12 cellular contexts compared by ENCODE assay signal in genomic region chr1:158016651-158017335, GRCh38. TPM values are rescaled to one million over a fixed set of nuclear protein-coding genes. Genes with fewer than 3 reads are reported as not detected.
A peak's percentile ranks its signal among the peaks of the same experiment; 100 is the strongest.
DNase-seq lines count a peak whose midpoint lies in the region; ATAC-seq, FAIRE-seq and TF ChIP-seq lines count a peak whose summit lies in the region.
"Had no signal": no experiment of that assay in that cellular context is flagged by ENCODE, and none has a peak within 500 bp of the region (broad histone marks: within the 10 kb centered on the region; RNA-seq: fewer than 3 reads in every experiment).

No MANE protein-coding gene starts in this region.

- intact Hi-C loops in left ventricle myocardium inferior (cut with micrococcal nuclease), result no loop called here
- intact Hi-C loops in Right ventricle myocardium superior (cut with DNase I), result no loop called here
- intact Hi-C loops in pancreas (cut with DNase I), result no loop called here

- no peak overlapping the region for H3K56ac ChIP-seq in H1 (replicated peaks; ENCODE audit: insufficient read length, low read depth, low read length)

- peak overlapping the region; percentile 89 for H3K27ac ChIP-seq in left ventricle myocardium inferior (replicated peaks)
- H3K27ac ChIP-seq in H1 (ENCODE audit: low read depth, low read length), result peak overlapping the region; percentile 30; the same call in 1 of the 2 replicates
- peak overlapping the region; percentile 65 for H3K27ac ChIP-seq in neuronal stem cell (replicated peaks; ENCODE audit: low read length)
- H3K27ac ChIP-seq in pancreas, result no peak overlapping the region

- no peak for TF ChIP-seq EP300 in H1 (IDR thresholded peaks at IDR 0.05; ENCODE audit: borderline replicate concordance in 1 of 2, low read depth in 2 of 2, low read length in 2 of 2)

- H3K18ac ChIP-seq in H1 (ENCODE audit: extremely low read depth, low read length), result peak overlapping the region; percentile 4; the same call in 1 of the 2 replicates
- H3K18ac ChIP-seq in neuronal stem cell (ENCODE audit: low read length), result no peak overlapping the region

- CTCF ChIA-PET in H1 (lab: Charles Lee; ENCODE audit: partially characterized antibody), result interaction anchor here (1.2 to 50.0 kb wide), 6 partner anchors 9 to 107 kb away, joined by 3 to 1615 read pairs (median 8); partner anchors contain the start of gene KIRREL1

- H3K79me2 ChIP-seq in H1 (ENCODE audit: control insufficient read depth in 1 of 2, insufficient read depth in 2 of 2, low read length in 2 of 2), result peaks cover 6 to 69% of the 10 kb centered on the region in 2 experiments

- POLR2A ChIA-PET in H1 (lab: Charles Lee; ENCODE audit: partially characterized antibody), result interaction anchor here (0.8 to 1.6 kb wide), 5 partner anchors 10 to 24 kb away, joined by 3 to 6 read pairs (median 4); partner anchors contain the start of gene KIRREL1

- no peak overlapping the region for H4K5ac ChIP-seq in H1 (ENCODE audit: insufficient read length, low read depth, low read length)

- H2BK5ac ChIP-seq in H1 (ENCODE audit: low read depth, low read length) (peak overlapping the region; percentile 91), neuronal stem cell (ENCODE audit: low read length) (no peak overlapping the region)

- no peak for TF ChIP-seq POLR2A in H1 (IDR thresholded peaks at IDR 0.05; ENCODE audit: control extremely low read depth in 1 of 2, low read depth in 2 of 2, low read length in 2 of 2)

- peaks cover 92% of the 10 kb centered on the region for H3K4me1 ChIP-seq in left ventricle myocardium inferior
- H3K4me1 ChIP-seq in H1 (replicated peaks in 1 of 4; ENCODE audit: control insufficient read depth in 3 of 4, insufficient read depth in 4 of 4, low read length in 3 of 4), result peaks cover 14 to 42% (median 28%) of the 10 kb centered on the region in 4 experiments
- peaks cover 48 to 67% of the 10 kb centered on the region in 2 donors for H3K4me1 ChIP-seq in neuronal stem cell (ENCODE audit: control insufficient read depth in 2 of 2, insufficient read depth in 1 of 2, low read depth in 1 of 2, low read length in 2 of 2)
- H3K4me1 ChIP-seq in pancreas, result peaks cover 0 to 9% (median 0%) of the 10 kb centered on the region in 3 donors

- no peak overlapping the region for H3K4me3 ChIP-seq in left ventricle myocardium inferior
- no peak overlapping the region for H3K4me3 ChIP-seq in H1 (ENCODE audit: extremely low read depth in 1 of 4, insufficient read depth in 2 of 4, low read depth in 3 of 4, low read length in 4 of 4)
- H3K4me3 ChIP-seq in neuronal stem cell (ENCODE audit: low read length in 2 of 2), result no peak overlapping the region
- H3K4me3 ChIP-seq in pancreas, result no peak overlapping the region

- H2BK20ac ChIP-seq in H1 (ENCODE audit: low read length), result peak overlapping the region; percentile 82; the same call in 1 of the 2 replicates

- H3K9me3 ChIP-seq in left ventricle myocardium inferior (replicated peaks) (no peaks in the 10 kb centered on the region), H1 (ENCODE audit: insufficient read depth in 2 of 2, low read depth in 1 of 2, low read length in 1 of 2) (no peaks in the 10 kb centered on the region), neuronal stem cell (replicated peaks in 1 of 2; ENCODE audit: control insufficient read depth in 2 of 2, insufficient read depth in 1 of 2, low read depth in 1 of 2, low read length in 2 of 2) (no peaks in the 10 kb centered on the region), pancreas (no peaks in the 10 kb centered on the region)

- H2AK5ac ChIP-seq in H1 (ENCODE audit: low read depth, low read length) (peak overlapping the region; percentile 18; the same call in 1 of the 2 replicates), neuronal stem cell (ENCODE audit: low read depth, low read length) (no peak overlapping the region)

- H3K4ac ChIP-seq in H1 (replicated peaks; ENCODE audit: insufficient read length, low read depth, low read length) (no peak overlapping the region), neuronal stem cell (ENCODE audit: low read length) (no peak overlapping the region)

- no peaks in the 10 kb centered on the region; the same call in none of the 2 replicates for H3K23me2 ChIP-seq in H1 (ENCODE audit: low read depth, low read length)

- H3K79me1 ChIP-seq in H1 (ENCODE audit: low read depth, low read length) (peaks cover 13% of the 10 kb centered on the region; the same call in 1 of the 2 replicates), neuronal stem cell (ENCODE audit: low read depth, low read length) (no peaks in the 10 kb centered on the region)

- 61% methylated on average over 10 of the region's 10 CpGs; no CpG with 5 or more reads in 1 of the 2 experiments for WGBS in H1 (ENCODE audit: extremely low coverage in 1 of 2, insufficient coverage in 1 of 2, insufficient read length in 1 of 2, insufficient replicate concordance in 2 of 2, low coverage in 1 of 2, low lambda C conversion rate in 2 of 2, missing lambda C conversion rate in 1 of 2), 2 experiments
- no CpG with 5 or more reads among the region's 10 CpGs for WGBS in neuronal stem cell (ENCODE audit: extremely low coverage in 2 of 2, insufficient read length in 2 of 2, insufficient replicate concordance in 1 of 2), 2 donors
- WGBS in pancreas, 2 donors, result 63 to 64% methylated on average over 10 of the region's 10 CpGs

- H3K23ac ChIP-seq in H1 (ENCODE audit: insufficient read length) (no peak overlapping the region), neuronal stem cell (ENCODE audit: low read depth, low read length, poor library complexity) (no peak overlapping the region)

- no peaks in the 10 kb centered on the region for H4K20me1 ChIP-seq in H1 (replicated peaks in 1 of 2; ENCODE audit: control insufficient read depth in 1 of 2, insufficient read depth in 2 of 2, low read length in 2 of 2)

- H3K27me3 ChIP-seq in left ventricle myocardium inferior (ENCODE audit: low read depth), result no peaks in the 10 kb centered on the region
- H3K27me3 ChIP-seq in H1 (replicated peaks in 1 of 4; ENCODE audit: control insufficient read depth in 3 of 4, extremely low read depth in 1 of 4, insufficient read depth in 3 of 4, low read length in 3 of 4), result no peaks in the 10 kb centered on the region
- no peaks in the 10 kb centered on the region for H3K27me3 ChIP-seq in neuronal stem cell (ENCODE audit: control insufficient read depth in 3 of 3, insufficient read depth in 3 of 3, low read depth in 1 of 3, low read length in 3 of 3)
- H3K27me3 ChIP-seq in pancreas, result no peaks in the 10 kb centered on the region

- H2BK120ac ChIP-seq in H1 (replicated peaks; ENCODE audit: low read depth, low read length) (no peak overlapping the region), neuronal stem cell (ENCODE audit: low read depth, low read length) (no peak overlapping the region)

- no peak for TF ChIP-seq RAD21 in H1 (IDR thresholded peaks at IDR 0.05 in 1 of 2, conservative IDR thresholded peaks at IDR 0.05 in 1 of 2; ENCODE audit: low read depth in 2 of 2, low read length in 2 of 2)

- no peak for ATAC-seq in Right ventricle myocardium superior (ENCODE audit: poor library complexity)
- ATAC-seq in pancreas, result no peak
- ATAC-seq in GM21723 (IDR thresholded peaks at IDR 0.05; ENCODE audit: unreplicated experiment), result no peak

- H3K4me2 ChIP-seq in H1 (ENCODE audit: insufficient read depth in 1 of 2, low read depth in 2 of 2, low read length in 2 of 2), result peak overlapping the region in 1 of 2 experiments; percentile 56; a peak in 2 of 4 replicates
- no peak overlapping the region for H3K4me2 ChIP-seq in neuronal stem cell (ENCODE audit: insufficient read depth, low read length, poor library complexity, severe bottlenecking)

- H2AFZ ChIP-seq in H1 (ENCODE audit: low read length) (no peak overlapping the region), neuronal stem cell (ENCODE audit: low read length) (no peak overlapping the region)

- H3K36me3 ChIP-seq in left ventricle myocardium inferior (no peaks in the 10 kb centered on the region), H1 (ENCODE audit: control insufficient read depth in 2 of 4, insufficient read depth in 4 of 4, low read length in 3 of 4) (no peaks in the 10 kb centered on the region), neuronal stem cell (replicated peaks in 1 of 2; ENCODE audit: control insufficient read depth in 2 of 2, insufficient read depth in 2 of 2, low read length in 2 of 2) (peaks cover 0 to 3% of the 10 kb centered on the region in 2 donors), pancreas (no peaks in the 10 kb centered on the region)

- DNase-seq in left ventricle myocardium inferior, result no peak
- no peak for DNase-seq in Right ventricle myocardium superior
- no peak for DNase-seq in H1 (ENCODE audit: low read depth in 1 of 2, low spot score in 2 of 2)
- no peak for DNase-seq in neuronal stem cell (ENCODE audit: low spot score)
- DNase-seq in pancreas, result no peak
- DNase-seq in D341Med (ENCODE audit: low spot score), result no peak
- no peak for DNase-seq in hepatic stellate cell (ENCODE audit: low spot score)
- DNase-seq: activated CD4-positive, alpha-beta T cell treated with anti-CD3 and anti-CD28 coated beads for 48 hours; activated gamma-delta T cell; DMS79; hypothalamus had no signal

- H2BK12ac ChIP-seq in H1 (ENCODE audit: low read depth, low read length) (peak overlapping the region; percentile 52; the same call in 1 of the 2 replicates), neuronal stem cell (ENCODE audit: low read length) (no peak overlapping the region)

- 0 out of 2 replicates have a peak overlapping the region, but pooled peaks have one; percentile 53 for H2BK15ac ChIP-seq in H1 (ENCODE audit: low read length)
- H2BK15ac ChIP-seq in neuronal stem cell (ENCODE audit: low read length), result no peak overlapping the region

- H4K8ac ChIP-seq in H1 (ENCODE audit: extremely low read depth, insufficient read depth, low read length), result no peak overlapping the region
- no peak overlapping the region for H4K8ac ChIP-seq in neuronal stem cell (ENCODE audit: low read depth, low read length)

- H4K91ac ChIP-seq in H1 (replicated peaks; ENCODE audit: insufficient read length, low read length), result peak overlapping the region; percentile 50
- H4K91ac ChIP-seq in neuronal stem cell (ENCODE audit: low read depth, low read length, poor library complexity), result no peak overlapping the region

- no peak overlapping the region for H3K14ac ChIP-seq in H1 (ENCODE audit: insufficient read length)
- no peak overlapping the region for H3K14ac ChIP-seq in neuronal stem cell (ENCODE audit: low read length)

- H3K9ac ChIP-seq in H1 (replicated peaks in 1 of 4; ENCODE audit: extremely low read depth in 1 of 4, low read depth in 3 of 4, low read length in 3 of 4), result 0 out of 7 replicates have a peak overlapping the region, but pooled peaks of 1 of the 4 experiments have one; percentile 37
- H3K9ac ChIP-seq in neuronal stem cell (ENCODE audit: low read depth, low read length, poor library complexity), result no peak overlapping the region

- TF ChIP-seq CTCF in left ventricle myocardium inferior (IDR thresholded peaks at IDR 0.05; ENCODE audit: borderline replicate concordance), result no peak
- no peak for TF ChIP-seq CTCF in H1 (IDR thresholded peaks at IDR 0.05; ENCODE audit: control extremely low read depth in 1 of 3, insufficient read depth in 1 of 3, low read depth in 1 of 3, low read length in 3 of 3)
- TF ChIP-seq CTCF in pancreas (IDR thresholded peaks at IDR 0.05), result no peak

- FAIRE-seq in H1 (lab: Jason Lieb, UNC) (peak; percentile 19), pancreas (lab: Jason Lieb, UNC) (no peak)

RNA-seq across cellular contexts. Expression of gene KIRREL1, which starts 23.3 kb away (rescaled TPM):
- 7.3 TPM for total RNA-seq in left ventricle myocardium inferior
- total RNA-seq in Right ventricle myocardium superior, result 9.5 TPM
- total RNA-seq in H1 (2021; fragmentation: NEBNext Ultra II Directional; extraction: Animal tissue kit (Norgen Biotek cat#: 25700)), result 39.0 and 41.8 TPM in 2 replicates
- 14.2 and 22.9 TPM in 2 replicates for polyA plus RNA-seq in H1 (2011; rRNA removed)
- 12.9 TPM for polyA plus RNA-seq in H1 (2011; cell fraction: cytosol; rRNA removed)
- 36.8 TPM for polyA plus RNA-seq in H1 (2011; cell fraction: nucleus; rRNA removed)
- polyA plus RNA-seq in H1 (2012, experiment 1 of 2), result 19.9 to 26.0 TPM (median 24.2 TPM) in 4 replicates
- polyA plus RNA-seq in H1 (2012, experiment 2 of 2), result 13.6 TPM
- 25.7 TPM for polyA plus RNA-seq in H1 (2013, experiment 1 of 2)
- 28.4 TPM for polyA plus RNA-seq in H1 (2013, experiment 2 of 2)
- 27.1 and 34.3 TPM in 2 replicates for polyA minus RNA-seq in H1 (2011; rRNA and poly(A)+ RNA removed)
- polyA minus RNA-seq in H1 (2011; cell fraction: cytosol; rRNA and poly(A)+ RNA removed), result 19.2 TPM
- polyA minus RNA-seq in H1 (2011; cell fraction: nucleus; rRNA and poly(A)+ RNA removed), result 21.7 TPM
- 45.3 TPM for polyA plus RNA-seq in neuronal stem cell (2013, experiment 1 of 2)
- 45.3 TPM for polyA plus RNA-seq in neuronal stem cell (2013, experiment 2 of 2)
- total RNA-seq in pancreas, result 10 to 100 TPM in 1 of 6 donors, 1 to 10 TPM in 5; 1.9 to 13.0 (median 4.9) TPM
- 1 to 10 TPM; 2.5 to 3.8 TPM for polyA plus RNA-seq in pancreas

Comparison
In these comparisons a context has a peak if more than half of its experiments do, and no peak if none do; other contexts are left out.
1. H3K27ac ChIP-seq: peak in left ventricle myocardium inferior (single experiment), H1 (single experiment) and neuronal stem cell (single experiment); none in pancreas (0 of 4).